ENCODE assay signal across 9 cellular contexts in the genomic region with DNA sequence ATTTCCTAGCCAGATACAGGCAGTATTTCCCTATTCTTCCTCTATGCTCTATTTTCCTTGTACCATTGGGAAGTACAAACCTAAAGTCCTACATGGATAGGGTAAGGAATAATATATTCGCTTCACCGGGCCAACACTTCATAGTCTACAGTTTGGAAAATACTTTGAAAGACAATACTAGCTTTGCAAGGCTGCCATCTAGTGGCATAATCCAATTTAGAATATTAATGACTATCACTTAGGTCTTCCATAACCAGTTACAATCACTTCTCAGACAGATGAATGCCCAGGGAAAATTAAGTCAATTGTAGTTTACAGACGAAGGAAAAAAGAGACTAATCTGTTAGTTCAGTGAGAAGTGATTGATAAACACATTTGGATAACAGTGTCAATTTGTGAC.
DNase-seq lines count a peak whose midpoint lies in the region; ATAC-seq and TF ChIP-seq lines count a peak whose summit lies in the region.
"Had no signal": no experiment of that assay in that cellular context is flagged by ENCODE, and none has a peak within 500 bp of the region (broad histone marks: within the 10 kb centered on the region; RNA-seq: fewer than 3 reads in every experiment).

No MANE protein-coding gene starts in this region.

- in situ Hi-C loops in HAP-1 (cut with MboI; ENCODE audit: low sequenced_read_pairs): no loop called here

- no peak overlapping the region for H2AFZ ChIP-seq in PC-9

- CTCF ChIA-PET in PC-9 (lab: Charles Lee): no interaction called here

- H3K4me1 ChIP-seq in HAP-1: no peaks in the 10 kb centered on the region
- no peaks in the 10 kb centered on the region for H3K4me1 ChIP-seq in PC-9 (replicated peaks; ENCODE audit: insufficient read depth)
- H3K4me1 ChIP-seq in stomach: no peaks in the 10 kb centered on the region

- H3K4me2 ChIP-seq in PC-9: no peak overlapping the region

- peak; percentile 66 for TF ChIP-seq CTCF in PC-9 (conservative IDR thresholded peaks at IDR 0.05)
- TF ChIP-seq CTCF in stomach (IDR thresholded peaks at IDR 0.05): peak in 4 of 7 experiments; percentile 15 to 47 (median 36)

- H3K36me3 ChIP-seq in HAP-1 (replicated peaks) (no peaks in the 10 kb centered on the region), PC-9 (ENCODE audit: low read depth) (no peaks in the 10 kb centered on the region), stomach (no peaks in the 10 kb centered on the region)

- intact Hi-C loops in PC-9 (cut with micrococcal nuclease; ENCODE audit: unreplicated experiment) (loop anchor here (1.0 kb wide), 1 partner anchor 977 kb away; no protein-coding TSS in a partner anchor), stomach (cut with DNase I; ENCODE audit: low total_unique reads) (no loop called here)

- no peaks in the 10 kb centered on the region for H3K79me2 ChIP-seq in PC-9 (ENCODE audit: low read depth)

- no peaks in the 10 kb centered on the region for H3K9me2 ChIP-seq in PC-9 (ENCODE audit: insufficient read depth)

- H3K4me1 Mint-ChIP-seq in activated naive CD8-positive, alpha-beta T cell treated with anti-CD3 and anti-CD28 coated beads, Interleukin-2, amount 50 U/mL, for 24 hours: no peaks in the 10 kb centered on the region
- H3K4me1 Mint-ChIP-seq: naive B cell had no signal

- H3K36me3 Mint-ChIP-seq in activated naive CD8-positive, alpha-beta T cell treated with anti-CD3 and anti-CD28 coated beads, Interleukin-2, amount 50 U/mL, for 24 hours (ENCODE audit: low read depth): no peaks in the 10 kb centered on the region
- H3K36me3 Mint-ChIP-seq: naive B cell had no signal

- 7 to 15% (median 10%) methylated on average over 3 of the region's 3 CpGs for WGBS in stomach, 5 donors

- H3K27ac ChIP-seq in PC-9: no peak overlapping the region
- no peak overlapping the region for H3K27ac ChIP-seq in stomach

- peak; percentile 11 for DNase-seq in GM03348 (ENCODE audit: low spot score)
- DNase-seq in HAP-1 (ENCODE audit: low spot score in 2 of 2): peak; percentile 40 to 56
- DNase-seq in PC-9: no peak
- DNase-seq in fibroblast of gingiva (ENCODE audit: low read depth): peak; percentile 0
- no peak for DNase-seq in stomach
- DNase-seq in GM19240 (ENCODE audit: insufficient read length, low spot score): no peak
- DNase-seq in GF-D8 (lab: John Stamatoyannopoulos, UW): no peak
- DNase-seq in activated naive CD8-positive, alpha-beta T cell treated with anti-CD3 and anti-CD28 coated beads, Interleukin-2, amount 50 U/mL, for 24 hours: no peak
- DNase-seq: naive B cell had no signal

- H3K4me3 ChIP-seq in HAP-1 (no peak overlapping the region), PC-9 (no peak overlapping the region), stomach (no peak overlapping the region)

- H4K20me1 ChIP-seq in PC-9 (ENCODE audit: insufficient read depth): no peaks in the 10 kb centered on the region

- H3K9me3 ChIP-seq in HAP-1 (no peaks in the 10 kb centered on the region), PC-9 (ENCODE audit: insufficient read depth, low read depth) (no peaks in the 10 kb centered on the region), stomach (no peaks in the 10 kb centered on the region)

- POLR2A ChIA-PET in PC-9 (lab: Charles Lee; ENCODE audit: unreplicated experiment): no interaction called here

- H3F3A ChIP-seq in PC-9 (ENCODE audit: insufficient read depth, low read depth): no peaks in the 10 kb centered on the region

- TF ChIP-seq POLR2A in stomach (IDR thresholded peaks at IDR 0.05): no peak

- H3K4me3 Mint-ChIP-seq in activated naive CD8-positive, alpha-beta T cell treated with anti-CD3 and anti-CD28 coated beads, Interleukin-2, amount 50 U/mL, for 24 hours: no peak overlapping the region
- H3K4me3 Mint-ChIP-seq: naive B cell had no signal

- H3K27me3 Mint-ChIP-seq in activated naive CD8-positive, alpha-beta T cell treated with anti-CD3 and anti-CD28 coated beads, Interleukin-2, amount 50 U/mL, for 24 hours: peaks cover 4% of the 10 kb centered on the region

- no peaks in the 10 kb centered on the region for H3K27me3 ChIP-seq in HAP-1 (ENCODE audit: low read depth)
- no peaks in the 10 kb centered on the region for H3K27me3 ChIP-seq in PC-9 (ENCODE audit: insufficient read depth, low read depth)
- no peaks in the 10 kb centered on the region for H3K27me3 ChIP-seq in stomach

- no peak for ATAC-seq in activated naive CD8-positive, alpha-beta T cell treated with anti-CD3 and anti-CD28 coated beads, Interleukin-2, amount 50 U/mL, for 24 hours

- H3K9me3 Mint-ChIP-seq in activated naive CD8-positive, alpha-beta T cell treated with anti-CD3 and anti-CD28 coated beads, Interleukin-2, amount 50 U/mL, for 24 hours: no peaks in the 10 kb centered on the region

- TF ChIP-seq EP300 in stomach (IDR thresholded peaks at IDR 0.05): no peak

- H3K27ac Mint-ChIP-seq in activated naive CD8-positive, alpha-beta T cell treated with anti-CD3 and anti-CD28 coated beads, Interleukin-2, amount 50 U/mL, for 24 hours: no peak overlapping the region
- H3K27ac Mint-ChIP-seq: naive B cell had no signal

- no TSS peak for BruUV-seq in PC-9 (replicated peaks; lab: Mats Ljungman, UMichigan)

Comparison
In these comparisons a context has a peak if more than half of its experiments do, and no peak if none do; other contexts are left out.
1. DNase-seq: peak in GM03348 (single experiment), HAP-1 (2 of 2) and fibroblast of gingiva (single experiment); none in PC-9 (0 of 2), stomach (single experiment), GM19240 (single experiment), GF-D8 (single experiment) and activated naive CD8-positive, alpha-beta T cell treated with anti-CD3 and anti-CD28 coated beads, Interleukin-2, amount 50 U/mL, for 24 hours (single experiment).